9 cellular contexts compared by ENCODE assay signal in the genomic region with DNA sequence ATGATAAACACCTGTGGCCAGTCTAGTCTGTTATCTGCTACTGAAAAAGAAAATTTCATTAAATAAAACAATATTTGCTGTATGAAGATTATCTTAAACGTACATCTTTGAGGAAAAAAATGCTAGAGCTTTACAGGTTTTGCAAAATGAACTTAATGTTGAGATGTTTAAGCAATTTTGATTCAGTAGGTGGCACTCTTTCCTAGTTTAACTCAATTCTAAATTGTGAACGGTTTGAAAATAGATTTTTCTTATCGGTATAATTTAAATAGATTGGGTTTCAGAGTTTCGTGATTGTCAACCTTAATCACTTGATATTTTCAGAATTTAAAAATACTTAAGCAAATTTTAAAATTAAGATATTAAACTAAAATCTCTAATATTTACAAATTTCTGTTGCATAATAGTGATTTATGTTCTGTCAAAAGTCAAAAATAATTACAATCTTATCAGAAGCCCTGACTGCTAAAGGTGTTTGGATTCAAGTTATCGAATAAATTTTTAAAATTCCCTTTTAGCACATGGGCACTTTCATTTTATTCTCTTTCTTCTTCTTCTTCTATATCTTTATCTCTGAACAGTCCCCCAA. TPM values are rescaled to one million over a fixed set of nuclear protein-coding genes. Genes with fewer than 3 reads are reported as not detected.
DNase-seq lines count a peak whose midpoint lies in the region; TF ChIP-seq lines count a peak whose summit lies in the region.
"Had no signal": no experiment of that assay in that cellular context is flagged by ENCODE, and none has a peak within 500 bp of the region (broad histone marks: within the 10 kb centered on the region; RNA-seq: fewer than 3 reads in every experiment).

No MANE protein-coding gene starts in this region.

- no peak overlapping the region for H3K27ac Mint-ChIP-seq in mesothelial cell of epicardium

- H3K4me1 Mint-ChIP-seq in mesothelial cell of epicardium, result peaks cover 3% of the 10 kb centered on the region

- POLR2A ChIA-PET in AG04449 (lab: Yijun Ruan, JAX), result no interaction called here

- TF ChIP-seq CTCF in AG04449 (IDR thresholded peaks at IDR 0.05; ENCODE audit: insufficient read depth, low read length, missing control alignments) (peak; percentile 21), GM12875 (IDR thresholded peaks at IDR 0.05; ENCODE audit: borderline replicate concordance, insufficient read depth, low read depth, low read length) (0 out of 2 replicates have a peak, but pooled peaks have one; percentile 9), cardiac fibroblast (IDR thresholded peaks at IDR 0.05; ENCODE audit: low read depth, low read length) (peak; percentile 37), mesothelial cell of epicardium (IDR thresholded peaks at IDR 0.05; ENCODE audit: unreplicated experiment) (peak; percentile 52)

- CTCF ChIA-PET in AG04449 (lab: Yijun Ruan, JAX), result interaction anchor here (0.6 to 3.3 kb wide), 23 partner anchors 8 to 771 kb away, joined by 3 to 32 read pairs (median 3); no protein-coding TSS in a partner anchor

- DNase-seq in AG04449 (ENCODE audit: low read depth, low spot score), result no peak
- DNase-seq in NCI-H82 treated with DMSO at 0.1 percent for 48 hours (lab: John Stamatoyannopoulos, UW; ENCODE audit: unreplicated experiment), result peak; percentile 4
- peak; percentile 65 to 72 for DNase-seq in cardiac fibroblast (ENCODE audit: low read depth in 2 of 2)
- DNase-seq in mesothelial cell of epicardium (ENCODE audit: low spot score in 2 of 2, unreplicated experiment in 2 of 2), result no peak
- no peak for DNase-seq in stimulated activated CD4-positive, alpha-beta T cell treated with anti-CD3 and anti-CD28 coated beads, Interleukin-4, amount 100 ng/mL, for 4 hours
- DNase-seq in hepatic stellate cell (ENCODE audit: low spot score), result no peak
- DNase-seq in substantia nigra (lab: John Stamatoyannopoulos, UW), result no peak

- no peaks in the 10 kb centered on the region for H3K9me3 Mint-ChIP-seq in mesothelial cell of epicardium

- H3K27me3 Mint-ChIP-seq in mesothelial cell of epicardium (ENCODE audit: low read depth), result peaks cover 6% of the 10 kb centered on the region

- H3K27ac ChIP-seq in substantia nigra (ENCODE audit: low read depth, low read length, poor library complexity, severe bottlenecking), result no peak overlapping the region
- H3K27ac ChIP-seq: epithelial cell of prostate had no signal

- H3K4me3 ChIP-seq in AG04449 (ENCODE audit: low read depth, low read length) (no peak overlapping the region), GM12875 (ENCODE audit: low read depth, low read length) (no peak overlapping the region), cardiac fibroblast (replicated peaks in 1 of 2; ENCODE audit: low read depth in 2 of 2, low read length in 2 of 2) (no peak overlapping the region)

- H3K36me3 Mint-ChIP-seq in mesothelial cell of epicardium, result no peaks in the 10 kb centered on the region

- no peak overlapping the region for H3K4me3 Mint-ChIP-seq in mesothelial cell of epicardium

RNA-seq across cellular contexts. Expression of a gene that starts 7.0 kb away (rescaled TPM):
- total RNA-seq in mesothelial cell of epicardium, result 41.4 to 43.0 TPM (median 42.0 TPM) in 3 replicates

RNA-seq across cellular contexts. Expression of a gene that starts 47.0 kb away (rescaled TPM):
- 111 to 116 TPM (median 111 TPM) in 3 replicates for total RNA-seq in mesothelial cell of epicardium

Comparison
In these comparisons a context has a peak if more than half of its experiments do, and no peak if none do; other contexts are left out.
1. DNase-seq: peak in NCI-H82 treated with DMSO at 0.1 percent for 48 hours (single experiment) and cardiac fibroblast (2 of 2); none in AG04449 (single experiment), mesothelial cell of epicardium (0 of 2), stimulated activated CD4-positive, alpha-beta T cell treated with anti-CD3 and anti-CD28 coated beads, Interleukin-4, amount 100 ng/mL, for 4 hours (0 of 2), hepatic stellate cell (single experiment) and substantia nigra (0 of 49).
2. Peak in every context shown above with its lines, with median percentiles within 50 percentile points of each other: CTCF ChIP-seq.